In the genomic region with DNA sequence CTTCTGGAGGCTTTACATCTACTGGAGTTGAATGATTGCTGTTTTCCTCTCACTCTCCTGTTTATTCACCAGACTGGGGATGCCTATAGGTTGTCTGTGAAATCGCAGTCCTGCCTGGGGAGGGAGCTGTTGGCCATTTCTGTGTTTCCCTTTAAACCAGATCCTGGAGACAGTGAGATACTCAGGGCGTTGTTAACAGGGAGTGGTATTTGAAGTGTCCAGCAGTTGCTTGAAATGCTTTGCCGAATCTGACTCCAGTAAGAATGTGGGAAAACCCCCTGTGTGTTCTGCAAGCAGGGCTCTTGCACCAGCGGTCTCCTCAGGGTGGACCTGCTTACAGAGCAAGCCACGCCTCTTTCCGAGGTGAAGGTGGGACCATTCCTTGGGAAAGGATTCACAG, we compare ENCODE assay signal across 16 cellular contexts. TPM values are rescaled to one million over a fixed set of nuclear protein-coding genes. Genes with fewer than 3 reads are reported as not detected.
DNase-seq lines count a peak whose midpoint lies in the region; ATAC-seq, FAIRE-seq and TF ChIP-seq lines count a peak whose summit lies in the region.
"Had no signal": no experiment of that assay in that cellular context is flagged by ENCODE, and none has a peak within 500 bp of the region (broad histone marks: within the 10 kb centered on the region; RNA-seq: fewer than 3 reads in every experiment).

No MANE protein-coding gene starts in this region.

- peak; percentile 42; the same call in 2 of the 3 replicates for ATAC-seq in K562
- no peak for ATAC-seq in sciatic nerve
- ATAC-seq in GM19455 (IDR thresholded peaks at IDR 0.05; ENCODE audit: unreplicated experiment), result no peak
- ATAC-seq: activated CD8-positive, alpha-beta T cell treated with anti-CD3 and anti-CD28 coated beads for 36 hours had no signal

- intact Hi-C loops in K562 (cut with micrococcal nuclease) (loop anchor here (5.0 kb wide), 1 partner anchor 342 kb away; no protein-coding TSS in a partner anchor), sciatic nerve (cut with DNase I) (loop anchor here (5.0 kb wide), 1 partner anchor 92 kb away; no protein-coding TSS in a partner anchor)

- H3K4me1 ChIP-seq in cardiac muscle cell (ENCODE audit: low read depth) (no peaks in the 10 kb centered on the region), right atrium auricular region (peaks cover 0 to 8% of the 10 kb centered on the region in 2 donors), K562 (replicated peaks in 1 of 2; ENCODE audit: control insufficient read depth in 2 of 2, insufficient read depth in 2 of 2, low read length in 2 of 2) (peaks cover 0 to 19% of the 10 kb centered on the region in 2 experiments; a peak in 2 of 5 replicates), keratinocyte (ENCODE audit: control insufficient read depth, extremely low read depth, insufficient read depth, low read length) (peaks cover 12% of the 10 kb centered on the region)

- H3K36me3 Mint-ChIP-seq in activated T-cell treated with anti-CD3 and anti-CD28 coated beads, Interleukin-2, amount 50 U/mL, for 24 hours (ENCODE audit: low read depth), result no peaks in the 10 kb centered on the region

- no peak overlapping the region for H3K4me3 Mint-ChIP-seq in activated T-cell treated with anti-CD3 and anti-CD28 coated beads, Interleukin-2, amount 50 U/mL, for 24 hours
- H3K4me3 Mint-ChIP-seq: activated CD8-positive, alpha-beta T cell treated with anti-CD3 and anti-CD28 coated beads for 36 hours; nephron had no signal

- H3K36me3 ChIP-seq in cardiac muscle cell (no peaks in the 10 kb centered on the region), right atrium auricular region (no peaks in the 10 kb centered on the region), K562 (ENCODE audit: control insufficient read depth, insufficient read depth, low read length) (no peaks in the 10 kb centered on the region), keratinocyte (ENCODE audit: control insufficient read depth in 2 of 2, extremely low read depth in 1 of 2, insufficient read depth in 2 of 2, low read length in 2 of 2) (peaks cover 8 to 30% of the 10 kb centered on the region in 2 experiments)
- H3K36me3 ChIP-seq: thoracic aorta had no signal

- H3K9ac ChIP-seq in K562 (ENCODE audit: insufficient read depth in 1 of 2, low read depth in 2 of 2, low read length in 2 of 2) (no peak overlapping the region), keratinocyte (ENCODE audit: control insufficient read depth, extremely low read depth, insufficient read depth, low read length) (no peak overlapping the region)

- peaks cover 10% of the 10 kb centered on the region for H3K4me1 Mint-ChIP-seq in activated T-cell treated with anti-CD3 and anti-CD28 coated beads, Interleukin-2, amount 50 U/mL, for 24 hours (ENCODE audit: low read depth)

- H4K20me1 ChIP-seq in K562 (replicated peaks; ENCODE audit: control insufficient read depth, insufficient read depth, low read length) (peaks cover 4% of the 10 kb centered on the region; the same call in 1 of the 2 replicates), keratinocyte (ENCODE audit: control insufficient read depth, extremely low read depth, insufficient read depth, low read length) (no peaks in the 10 kb centered on the region)

- H3K27me3 Mint-ChIP-seq in activated T-cell treated with anti-CD3 and anti-CD28 coated beads, Interleukin-2, amount 50 U/mL, for 24 hours, result peaks cover 72% of the 10 kb centered on the region

- no peak for TF ChIP-seq EP300 in K562 (IDR thresholded peaks at IDR 0.05; ENCODE audit: low read length)

- H2AFZ ChIP-seq in K562 (ENCODE audit: low read depth, low read length) (no peak overlapping the region), keratinocyte (ENCODE audit: control insufficient read depth, low read length) (no peak overlapping the region)

- no peak for TF ChIP-seq RAD21 in K562 (CRISPR knock-in tag; conservative IDR thresholded peaks at IDR 0.05 in 1 of 2, IDR thresholded peaks at IDR 0.05 in 1 of 2)

- H3K4me2 ChIP-seq in K562 (ENCODE audit: insufficient read depth, low read length), result no peak overlapping the region
- H3K4me2 ChIP-seq in keratinocyte (ENCODE audit: control insufficient read depth, extremely low read depth, insufficient read depth, low read depth, low read length), result no peak overlapping the region

- H3K79me2 ChIP-seq in K562 (ENCODE audit: control insufficient read depth, insufficient read depth, low read length) (no peaks in the 10 kb centered on the region), keratinocyte (ENCODE audit: control insufficient read depth, insufficient read depth, low read length) (peaks cover 3% of the 10 kb centered on the region)

- FAIRE-seq in K562 (lab: Jason Lieb, UNC) (no peak), keratinocyte (lab: Jason Lieb, UNC) (no peak)
- FAIRE-seq: small intestine had no signal

- H3K27ac Mint-ChIP-seq in activated T-cell treated with anti-CD3 and anti-CD28 coated beads, Interleukin-2, amount 50 U/mL, for 24 hours, result no peak overlapping the region
- H3K27ac Mint-ChIP-seq: activated CD8-positive, alpha-beta T cell treated with anti-CD3 and anti-CD28 coated beads for 36 hours; nephron had no signal

- dilution Hi-C loops in keratinocyte (cut with MboI; ENCODE audit: extremely low pct_ligation_motif_present, low sequenced_read_pairs), result no loop called here

- H3K9me3 Mint-ChIP-seq in activated T-cell treated with anti-CD3 and anti-CD28 coated beads, Interleukin-2, amount 50 U/mL, for 24 hours, result no peaks in the 10 kb centered on the region
- H3K9me3 Mint-ChIP-seq: activated CD8-positive, alpha-beta T cell treated with anti-CD3 and anti-CD28 coated beads for 36 hours had no signal

- POLR2A ChIA-PET in K562 (lab: Yijun Ruan, JAX), result no interaction called here

- H3K9me1 ChIP-seq in K562 (ENCODE audit: control insufficient read depth, insufficient read depth, low read length) (no peaks in the 10 kb centered on the region), keratinocyte (ENCODE audit: control insufficient read depth, extremely low read depth, insufficient read depth, low read length) (peaks cover 3% of the 10 kb centered on the region)

- DNase-seq in cardiac muscle cell (ENCODE audit: low read depth in 1 of 2, low spot score in 1 of 2), result peak; percentile 31 to 50
- no peak for DNase-seq in right atrium auricular region (ENCODE audit: low spot score)
- no peak for DNase-seq in K562 (ENCODE audit: extremely low read depth in 1 of 4, low spot score in 3 of 4)
- DNase-seq in keratinocyte (ENCODE audit: low read depth, low spot score), result no peak
- DNase-seq in AG08395 (ENCODE audit: low spot score), result no peak
- no peak for DNase-seq in sciatic nerve (ENCODE audit: low spot score)
- DNase-seq in activated T-cell treated with anti-CD3 and anti-CD28 coated beads, Interleukin-2, amount 50 U/mL, for 24 hours, result no peak
- DNase-seq: activated CD8-positive, alpha-beta T cell treated with anti-CD3 and anti-CD28 coated beads for 36 hours; activated gamma-delta T cell treated with Interleukin-2 at 50 U/mL for 16 hours; kidney glomerular epithelial cell; small intestine; T-helper 2 cell had no signal

- BruUV-seq in K562 (replicated peaks; lab: Mats Ljungman, UMichigan), result no TSS peak

- H3K27ac ChIP-seq in cardiac muscle cell (no peak overlapping the region), right atrium auricular region (no peak overlapping the region), K562 (ENCODE audit: extremely low read depth, low read depth, low read length) (no peak overlapping the region), keratinocyte (ENCODE audit: control insufficient read depth, insufficient read depth, low read length) (no peak overlapping the region)
- H3K27ac ChIP-seq: thoracic aorta had no signal

- H3K9me3 ChIP-seq in cardiac muscle cell (ENCODE audit: low read depth), result no peaks in the 10 kb centered on the region
- H3K9me3 ChIP-seq in right atrium auricular region, result peaks cover 0 to 5% of the 10 kb centered on the region in 2 donors
- no peaks in the 10 kb centered on the region for H3K9me3 ChIP-seq in K562 (replicated peaks; ENCODE audit: control insufficient read depth, insufficient read depth, low read depth, low read length)
- H3K9me3 ChIP-seq in keratinocyte (ENCODE audit: control insufficient read depth, low read depth, low read length), result no peaks in the 10 kb centered on the region
- H3K9me3 ChIP-seq: thoracic aorta had no signal

- 5% methylated on average over 6 of the region's 6 CpGs for WGBS in K562 (ENCODE audit: insufficient coverage, low coverage, missing lambda C conversion rate)

- H3K27me3 ChIP-seq in cardiac muscle cell (peaks cover 36% of the 10 kb centered on the region), right atrium auricular region (peaks cover 0 to 10% of the 10 kb centered on the region in 2 donors), K562 (ENCODE audit: control insufficient read depth in 2 of 2, insufficient read depth in 2 of 2, low read length in 2 of 2) (peaks cover 17 to 51% of the 10 kb centered on the region in 2 experiments), keratinocyte (ENCODE audit: control insufficient read depth, extremely low read depth, insufficient read depth, low read length) (no peaks in the 10 kb centered on the region)

- in situ Hi-C loops in K562 (cut with MboI), result loop anchor here (25.0 kb wide), 1 partner anchor 347 kb away; a partner anchor contains a TSS

- H3K4me3 ChIP-seq in cardiac muscle cell (no peak overlapping the region), right atrium auricular region (no peak overlapping the region), K562 (no peak overlapping the region), keratinocyte (ENCODE audit: control insufficient read depth in 2 of 3, extremely low read depth in 1 of 3, insufficient read depth in 2 of 3, low read depth in 1 of 3, low read length in 3 of 3) (no peak overlapping the region)
- H3K4me3 ChIP-seq: thoracic aorta had no signal

- CTCF ChIA-PET in K562 (lab: Yijun Ruan, JAX; ENCODE audit: low intra/inter-chr PET ratio), result no interaction called here

- no peak for TF ChIP-seq POLR2A in K562 (conservative IDR thresholded peaks at IDR 0.05)

- TF ChIP-seq CTCF in cardiac muscle cell (IDR thresholded peaks at IDR 0.05; ENCODE audit: low read depth, low read length), result peak; percentile 30
- TF ChIP-seq CTCF in right atrium auricular region (IDR thresholded peaks at IDR 0.05), result no peak
- peak; percentile 19 to 26 (median 24); a peak in 3 of 6 replicates for TF ChIP-seq CTCF in K562 (IDR thresholded peaks at IDR 0.05 in 2 of 3, conservative IDR thresholded peaks at IDR 0.05 in 1 of 3; ENCODE audit: insufficient read depth in 2 of 3, low read depth in 1 of 3, low read length in 3 of 3)
- TF ChIP-seq CTCF in keratinocyte (optimal IDR thresholded peaks at IDR 0.05 in 1 of 3, IDR thresholded peaks at IDR 0.05 in 1 of 3, conservative IDR thresholded peaks at IDR 0.05 in 1 of 3; ENCODE audit: extremely low read depth in 1 of 3, insufficient read depth in 2 of 3, low read length in 3 of 3), result peak in 2 of 3 experiments; percentile 4 to 10

RNA-seq across cellular contexts. Expression of a gene that starts 4.3 kb away (rescaled TPM):
- 0.39 and 1.0 TPM in 2 replicates for total RNA-seq in cardiac muscle cell
- 0.12 and 0.72 TPM in 2 replicates for polyA plus RNA-seq in cardiac muscle cell
- 1 to 10 TPM; 1.9 to 4.4 TPM for total RNA-seq in right atrium auricular region
- 0.28 and 1.9 TPM in 2 replicates for total RNA-seq in K562 (2011; cell fraction: chromatin; rRNA removed; ENCODE audit: low replicate concordance)
- 1.2 and 1.4 TPM in 2 replicates for total RNA-seq in K562 (2011; cell fraction: nucleolus; rRNA removed)
- 0.23 and 0.44 TPM in 2 replicates for total RNA-seq in K562 (2011; cell fraction: nucleoplasm; rRNA removed)
- 0.16 and 1.5 TPM in 2 replicates for total RNA-seq in K562 (2014; rRNA removed)
- 0.03 and 0.11 TPM in 2 replicates for total RNA-seq in K562 (2014; rRNA removed; fragmentation: Illumina TruSeq; extraction: Trizol)
- total RNA-seq in K562 (2015; rRNA removed; fragmentation: Illumina TruSeq; extraction: Trizol), result 0.04 and 0.11 TPM in 2 replicates
- total RNA-seq in K562 (2021), result 0.25 and 0.49 TPM in 2 replicates
- polyA plus RNA-seq in K562 (2011; rRNA removed), result 0.24 and 0.34 TPM in 2 replicates
- polyA plus RNA-seq in K562 (2011; cell fraction: cytosol; rRNA removed), result 0.40 and 0.55 TPM in 2 replicates
- 0.47 and 1.5 TPM in 2 replicates for polyA plus RNA-seq in K562 (2011; cell fraction: nucleus; rRNA removed)
- 0.20 and 0.43 TPM in 2 replicates for polyA plus RNA-seq in K562 (2012)
- 0.06 and 0.09 TPM in 2 replicates for polyA plus RNA-seq in K562 (2014; fragmentation: Illumina TruSeq; extraction: Trizol)
- polyA plus RNA-seq in K562 (2014; fragmentation: Nextera tagmentation; extraction: Ambion mirVana), result under 1 TPM; 0.01 to 0.03 TPM
- 0.20 and 0.27 TPM in 2 replicates for polyA plus RNA-seq in K562 (2014; rRNA removed)
- polyA minus RNA-seq in K562 (2011; rRNA and poly(A)+ RNA removed), result 0.07 and 0.27 TPM in 2 replicates
- 0.82 TPM in 1 of 2 replicates, not detected in the other for polyA minus RNA-seq in K562 (2011; cell fraction: cytosol; rRNA and poly(A)+ RNA removed)
- polyA minus RNA-seq in K562 (2011; cell fraction: nucleus; rRNA and poly(A)+ RNA removed), result 0.27 and 2.0 TPM in 2 replicates
- 5.9 to 8.4 TPM (median 6.2 TPM) in 3 replicates for polyA plus RNA-seq in keratinocyte
- polyA plus RNA-seq in keratinocyte (2011; ENCODE audit: low read depth), result 2.5 TPM
- 4.6 and 5.6 TPM in 2 replicates for polyA plus RNA-seq in keratinocyte (2011; cell fraction: cytosol; rRNA removed)
- polyA plus RNA-seq in keratinocyte (2011; cell fraction: nucleus; rRNA removed), result 17.7 and 21.7 TPM in 2 replicates
- polyA plus RNA-seq in keratinocyte (2012; ENCODE audit: low replicate concordance), result 4.5 and 10.2 TPM in 2 replicates
- 8.6 to 22.4 TPM (median 12.6 TPM) in 3 replicates for polyA minus RNA-seq in keratinocyte
- 17.8 TPM for polyA minus RNA-seq in keratinocyte (2011; cell fraction: cytosol; rRNA and poly(A)+ RNA removed)
- polyA minus RNA-seq in keratinocyte (2011; cell fraction: nucleus; rRNA and poly(A)+ RNA removed), result 19.8 and 20.6 TPM in 2 replicates
- total RNA-seq in sciatic nerve, result 24.9 TPM
- total RNA-seq: G401 had no signal

RNA-seq across cellular contexts. Expression of a gene that starts 35.2 kb away (rescaled TPM):
- total RNA-seq in cardiac muscle cell, result not detected in 2 replicates
- polyA plus RNA-seq in cardiac muscle cell, result 0.28 TPM in 1 of 2 replicates, not detected in the other
- total RNA-seq in right atrium auricular region, result 10 to 100 TPM; 14.7 to 19.7 TPM
- not detected in 2 replicates for total RNA-seq in K562 (2011; cell fraction: chromatin; rRNA removed; ENCODE audit: low replicate concordance)
- not detected in 2 replicates for total RNA-seq in K562 (2011; cell fraction: nucleolus; rRNA removed)
- not detected in 2 replicates for total RNA-seq in K562 (2011; cell fraction: nucleoplasm; rRNA removed)
- total RNA-seq in K562 (2014; rRNA removed), result not detected in 2 replicates
- not detected in 2 replicates for total RNA-seq in K562 (2014; rRNA removed; fragmentation: Illumina TruSeq; extraction: Trizol)
- total RNA-seq in K562 (2015; rRNA removed; fragmentation: Illumina TruSeq; extraction: Trizol), result not detected in 2 replicates
- total RNA-seq in K562 (2021), result 0.38 and 0.40 TPM in 2 replicates
- not detected in 2 replicates for polyA plus RNA-seq in K562 (2011; rRNA removed)
- not detected in 2 replicates for polyA plus RNA-seq in K562 (2011; cell fraction: cytosol; rRNA removed)
- not detected in 2 replicates for polyA plus RNA-seq in K562 (2011; cell fraction: nucleus; rRNA removed)
- polyA plus RNA-seq in K562 (2012), result not detected in 2 replicates
- not detected in 2 replicates for polyA plus RNA-seq in K562 (2014; fragmentation: Illumina TruSeq; extraction: Trizol)
- polyA plus RNA-seq in K562 (2014; fragmentation: Nextera tagmentation; extraction: Ambion mirVana), result not detected
- not detected in 2 replicates for polyA plus RNA-seq in K562 (2014; rRNA removed)
- not detected in 2 replicates for polyA minus RNA-seq in K562 (2011; rRNA and poly(A)+ RNA removed)
- polyA minus RNA-seq in K562 (2011; cell fraction: cytosol; rRNA and poly(A)+ RNA removed), result not detected in 2 replicates
- not detected in 2 replicates for polyA minus RNA-seq in K562 (2011; cell fraction: nucleus; rRNA and poly(A)+ RNA removed)
- polyA plus RNA-seq in keratinocyte, result 85.0 to 356 TPM (median 218 TPM) in 3 replicates
- polyA plus RNA-seq in keratinocyte (2011; ENCODE audit: low read depth), result 76.2 TPM
- polyA plus RNA-seq in keratinocyte (2011; cell fraction: cytosol; rRNA removed), result 182 and 321 TPM in 2 replicates
- 223 and 318 TPM in 2 replicates for polyA plus RNA-seq in keratinocyte (2011; cell fraction: nucleus; rRNA removed)
- 115 and 381 TPM in 2 replicates for polyA plus RNA-seq in keratinocyte (2012; ENCODE audit: low replicate concordance)
- 61.5 to 175 TPM (median 135 TPM) in 3 replicates for polyA minus RNA-seq in keratinocyte
- 406 TPM for polyA minus RNA-seq in keratinocyte (2011; cell fraction: cytosol; rRNA and poly(A)+ RNA removed)
- 256 and 283 TPM in 2 replicates for polyA minus RNA-seq in keratinocyte (2011; cell fraction: nucleus; rRNA and poly(A)+ RNA removed)
- 48.3 TPM for total RNA-seq in sciatic nerve
- total RNA-seq: activated CD8-positive, alpha-beta T cell treated with anti-CD3 and anti-CD28 coated beads for 36 hours; G401 had no signal

Comparison
In these comparisons a context has a peak if more than half of its experiments do, and no peak if none do; other contexts are left out.
1. DNase-seq: peak in cardiac muscle cell (2 of 2); none in right atrium auricular region (single experiment), K562 (0 of 4), keratinocyte (single experiment), AG08395 (single experiment), sciatic nerve (single experiment) and activated T-cell treated with anti-CD3 and anti-CD28 coated beads, Interleukin-2, amount 50 U/mL, for 24 hours (single experiment).
2. CTCF ChIP-seq: peak in cardiac muscle cell (single experiment), K562 (3 of 3) and keratinocyte (2 of 3); none in right atrium auricular region (0 of 2).
3. RNA of a gene that starts 35.2 kb away (total RNA-seq): 48.3 TPM in sciatic nerve (single experiment) and 14.7 to 19.7 TPM in right atrium auricular region; not detected in cardiac muscle cell and 0.38 to 0.40 TPM in K562; every median in the first group is over 10 times any median in the second.